8 cellular contexts compared by ENCODE assay signal in the genomic region with DNA sequence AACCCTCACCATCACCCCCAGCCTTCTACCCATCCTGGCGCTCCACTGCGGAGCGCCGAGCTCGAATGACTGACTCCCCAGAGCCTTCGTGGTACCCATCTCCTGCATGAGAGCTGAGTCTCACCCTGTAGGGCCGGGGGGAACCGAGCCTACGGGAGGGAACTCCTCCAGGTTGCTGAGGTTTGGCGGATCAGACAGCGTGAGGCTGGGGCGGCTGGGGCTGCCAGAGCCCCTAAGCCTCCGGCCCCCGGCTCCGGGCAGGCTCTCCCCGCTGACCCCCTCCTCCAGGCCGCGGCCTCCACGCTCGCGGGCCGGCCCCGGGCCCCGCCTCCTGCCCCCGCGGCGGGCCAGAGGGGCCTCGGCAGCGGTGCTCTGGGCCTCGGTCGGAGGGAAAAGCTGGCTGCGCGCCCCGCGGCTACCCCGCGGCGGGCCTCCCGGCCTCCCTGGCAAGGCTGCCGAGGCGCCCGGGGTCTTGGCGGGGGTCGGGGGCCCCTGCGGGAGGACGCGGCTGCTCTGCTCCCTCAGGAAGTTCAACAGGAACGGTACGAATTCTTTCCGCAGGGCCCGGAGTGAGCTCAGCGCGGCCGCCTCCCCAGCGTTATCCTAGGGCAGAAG. TPM values are rescaled to one million over a fixed set of nuclear protein-coding genes. Genes with fewer than 3 reads are reported as not detected.
A peak's percentile ranks its signal among the peaks of the same experiment; 100 is the strongest.
DNase-seq lines count a peak whose midpoint lies in the region; ATAC-seq and TF ChIP-seq lines count a peak whose summit lies in the region.

No MANE protein-coding gene starts in this region.

- H3K9me3 Mint-ChIP-seq in memory B cell = no peaks in the 10 kb centered on the region

- WGBS in transverse colon (ENCODE audit: low coverage in 1 of 2), 2 donors = 4% methylated on average over 16 of the region's 55 CpGs; no CpG with 5 or more reads in 1 of the 2 donors

- H3K27ac ChIP-seq in coronary artery = peak overlapping the region; percentile 78 to 88
- H3K27ac ChIP-seq in transverse colon = peak overlapping the region; percentile 91 to 95 (median 92)

- peaks cover 0 to 6% (median 2%) of the 10 kb centered on the region in 4 donors for H3K36me3 ChIP-seq in transverse colon

- no peak for TF ChIP-seq POLR2A in transverse colon (IDR thresholded peaks at IDR 0.05)

- peak overlapping the region; percentile 81 for H3K4me3 Mint-ChIP-seq in memory B cell

- H3K4me3 ChIP-seq in coronary artery (peak overlapping the region; percentile 88), transverse colon (peak overlapping the region; percentile 43 to 91 (median 85))

- ATAC-seq in HG02623 (IDR thresholded peaks at IDR 0.05; ENCODE audit: unreplicated experiment) (peak; percentile 32), memory B cell (ENCODE audit: low read depth) (no peak), HG03520 (IDR thresholded peaks at IDR 0.05; ENCODE audit: unreplicated experiment) (no peak)

- intact Hi-C loops in transverse colon (cut with DNase I; ENCODE audit: low total_unique reads) = no loop called here

- peaks cover 11% of the 10 kb centered on the region for H3K4me1 Mint-ChIP-seq in memory B cell

- no peaks in the 10 kb centered on the region for H3K27me3 Mint-ChIP-seq in memory B cell

- peaks cover 0 to 18% (median 16%) of the 10 kb centered on the region in 4 donors for H3K4me1 ChIP-seq in transverse colon

- peak overlapping the region; percentile 47 for H3K27ac Mint-ChIP-seq in memory B cell

- TF ChIP-seq CTCF in coronary artery (IDR thresholded peaks at IDR 0.05) (no peak), transverse colon (IDR thresholded peaks at IDR 0.05) (no peak)

- H3K36me3 Mint-ChIP-seq in memory B cell = peaks cover 10% of the 10 kb centered on the region

- no peak for TF ChIP-seq EP300 in transverse colon (IDR thresholded peaks at IDR 0.05; ENCODE audit: low read depth)

- peak in 2 of 3 experiments; percentile 40 to 55 for DNase-seq in NCI-H1417 (lab: John Stamatoyannopoulos, UW)
- no peak for DNase-seq in NCI-H1417 treated with DMSO at 0.1 percent for 48 hours (lab: John Stamatoyannopoulos, UW)
- peak; percentile 20 for DNase-seq in RPMI8226
- DNase-seq in coronary artery (ENCODE audit: low spot score) = no peak
- peak in 1 of 2 donors; percentile 40 for DNase-seq in memory B cell (ENCODE audit: low spot score in 2 of 2)
- DNase-seq in transverse colon = no peak

- H3K27me3 ChIP-seq in transverse colon = no peaks in the 10 kb centered on the region

- in situ Hi-C loops in transverse colon (cut with MboI; ENCODE audit: low pct_ligation_motif_present in 1 of 4, low pct_unique_long_range_greater_than_20kb in 1 of 4, low sequenced_read_pairs in 3 of 4) = loop anchor here in 3 of 4 donors (10.0 to 25.0 kb wide), 2 partner anchors 176 to 189 kb away; a partner anchor contains a TSS

- H3K9me3 ChIP-seq in transverse colon = no peaks in the 10 kb centered on the region

RNA-seq across cellular contexts. Expression of a gene that starts 0.6 kb away (rescaled TPM):
- total RNA-seq in transverse colon = 10 to 100 TPM; 10.0 to 37.0 (median 13.6) TPM

Comparison
In these comparisons a context has a peak if more than half of its experiments do, and no peak if none do; other contexts are left out.
1. DNase-seq: peak in NCI-H1417 (2 of 3) and RPMI8226 (single experiment); none in NCI-H1417 treated with DMSO at 0.1 percent for 48 hours (single experiment), coronary artery (single experiment) and transverse colon (single experiment).